Comparison of ENCODE assay signal across 14 cellular contexts in the genomic region with DNA sequence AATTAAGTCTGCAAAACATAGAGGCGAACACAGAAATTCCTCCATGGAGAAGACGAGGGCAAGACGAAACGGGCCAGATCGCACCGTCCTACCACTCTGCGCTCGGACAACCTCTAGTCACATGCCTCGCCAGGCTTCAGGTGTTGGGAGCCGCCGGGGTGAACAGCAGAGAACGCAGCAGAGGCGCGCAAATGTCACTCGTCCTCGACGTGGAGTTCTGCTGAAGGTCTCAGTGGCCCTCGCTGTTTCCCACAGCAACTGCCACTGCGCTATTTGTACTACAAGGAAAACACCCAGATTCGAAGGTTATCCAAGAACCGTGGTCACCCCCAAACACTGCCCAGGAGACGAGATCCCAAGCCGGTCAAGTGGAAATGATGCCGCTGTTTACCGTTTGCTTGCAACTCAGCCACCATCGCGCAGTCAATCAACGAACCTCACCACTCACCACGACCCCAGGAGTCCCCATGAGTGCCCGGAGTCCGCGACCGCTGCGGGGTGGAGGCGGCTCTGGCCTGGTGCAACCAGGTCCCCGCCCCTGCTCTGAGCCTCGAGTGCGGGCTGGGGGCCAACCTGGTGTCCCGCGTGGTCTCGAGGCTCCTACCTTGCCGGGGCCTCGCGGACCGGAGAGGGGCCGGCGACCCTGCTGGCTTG. TPM values are rescaled to one million over a fixed set of nuclear protein-coding genes. Genes with fewer than 3 reads are reported as not detected.
A peak's percentile ranks its signal among the peaks of the same experiment; 100 is the strongest.
DNase-seq lines count a peak whose midpoint lies in the region; ATAC-seq and TF ChIP-seq lines count a peak whose summit lies in the region.
"Had no signal": no experiment of that assay in that cellular context is flagged by ENCODE, and none has a peak within 500 bp of the region (broad histone marks: within the 10 kb centered on the region; RNA-seq: fewer than 3 reads in every experiment).

No MANE protein-coding gene starts in this region.

- H3K27me3 Mint-ChIP-seq in HFFc6 (ENCODE audit: insufficient read depth) (peaks cover 2% of the 10 kb centered on the region; the same call in 1 of the 2 replicates), mesothelial cell of epicardium (ENCODE audit: low read depth) (no peaks in the 10 kb centered on the region), T-cell (peaks cover 45 to 89% of the 10 kb centered on the region in 2 donors)
- H3K27me3 Mint-ChIP-seq in stimulated activated memory B cell treated with anti-CD40 and anti-IgM and Interleukin-4, amounts not matched to agents 10 μg/mL and 1 μg/mL and 100 μg/mL, for 72 hours = peaks cover 85% of the 10 kb centered on the region
- H3K27me3 Mint-ChIP-seq in activated CD8-positive, alpha-beta memory T cell treated with anti-CD3 and anti-CD28 coated beads, Interleukin-2, amount 10 ng/mL, durations not matched to agents 7 days and 5 days = peaks cover 72% of the 10 kb centered on the region

- H3K27ac Mint-ChIP-seq in HFFc6 (peak overlapping the region; percentile 67), mesothelial cell of epicardium (no peak overlapping the region), T-cell (no peak overlapping the region)
- H3K27ac Mint-ChIP-seq in stimulated activated memory B cell treated with anti-CD40 and anti-IgM and Interleukin-4, amounts not matched to agents 10 μg/mL and 1 μg/mL and 100 μg/mL, for 72 hours = no peak overlapping the region
- no peak overlapping the region for H3K27ac Mint-ChIP-seq in activated CD8-positive, alpha-beta memory T cell treated with anti-CD3 and anti-CD28 coated beads, Interleukin-2, amount 10 ng/mL, durations not matched to agents 7 days and 5 days
- H3K27ac Mint-ChIP-seq: activated naive CD8-positive, alpha-beta T cell; memory B cell; T-helper 2 cell treated with Interferon-gamma antibody and Interleukin-4, amounts not matched to agents 5 μg/mL and 100 μg/mL, for 36 hours had no signal

- H3K27ac ChIP-seq in duodenal mucosa (ENCODE audit: low read depth, low read length) = peak overlapping the region; percentile 71

- H3K9ac ChIP-seq in duodenal mucosa (ENCODE audit: low read depth in 1 of 2, low read length in 2 of 2) = peak overlapping the region in 1 of 2 donors; percentile 52

- H3K9me3 Mint-ChIP-seq in HFFc6 (no peaks in the 10 kb centered on the region), mesothelial cell of epicardium (no peaks in the 10 kb centered on the region), T-cell (no peaks in the 10 kb centered on the region)
- H3K9me3 Mint-ChIP-seq in stimulated activated memory B cell treated with anti-CD40 and anti-IgM and Interleukin-4, amounts not matched to agents 10 μg/mL and 1 μg/mL and 100 μg/mL, for 72 hours = no peaks in the 10 kb centered on the region
- H3K9me3 Mint-ChIP-seq in activated CD8-positive, alpha-beta memory T cell treated with anti-CD3 and anti-CD28 coated beads, Interleukin-2, amount 10 ng/mL, durations not matched to agents 7 days and 5 days (ENCODE audit: low read depth) = no peaks in the 10 kb centered on the region
- H3K9me3 Mint-ChIP-seq: CD14-positive monocyte; T-helper 2 cell treated with Interferon-gamma antibody and Interleukin-4, amounts not matched to agents 5 μg/mL and 100 μg/mL, for 36 hours had no signal

- ATAC-seq in stimulated activated memory B cell treated with anti-CD40 and anti-IgM and Interleukin-4, amounts not matched to agents 10 μg/mL and 1 μg/mL and 100 μg/mL, for 72 hours = peak; percentile 32
- no peak for ATAC-seq in T-cell (replicated peaks in 1 of 4)
- no peak for ATAC-seq in HG03354 (IDR thresholded peaks at IDR 0.05; ENCODE audit: poor library complexity, severe bottlenecking, unreplicated experiment)
- ATAC-seq in activated CD8-positive, alpha-beta memory T cell treated with anti-CD3 and anti-CD28 coated beads, Interleukin-2, amount 10 ng/mL, durations not matched to agents 7 days and 5 days = no peak

- POLR2A ChIA-PET in T-cell (lab: Charles Lee) = no interaction called here

- H3K36me3 Mint-ChIP-seq in HFFc6 (ENCODE audit: low read depth) (peaks cover 25% of the 10 kb centered on the region), mesothelial cell of epicardium (peaks cover 3% of the 10 kb centered on the region), T-cell (no peaks in the 10 kb centered on the region)
- no peaks in the 10 kb centered on the region for H3K36me3 Mint-ChIP-seq in stimulated activated memory B cell treated with anti-CD40 and anti-IgM and Interleukin-4, amounts not matched to agents 10 μg/mL and 1 μg/mL and 100 μg/mL, for 72 hours
- no peaks in the 10 kb centered on the region for H3K36me3 Mint-ChIP-seq in activated CD8-positive, alpha-beta memory T cell treated with anti-CD3 and anti-CD28 coated beads, Interleukin-2, amount 10 ng/mL, durations not matched to agents 7 days and 5 days
- H3K36me3 Mint-ChIP-seq: activated naive CD8-positive, alpha-beta T cell; memory B cell had no signal

- TF ChIP-seq CTCF in HFFc6 (IDR thresholded peaks at IDR 0.05) = no peak
- no peak for TF ChIP-seq CTCF in mesothelial cell of epicardium (IDR thresholded peaks at IDR 0.05; ENCODE audit: unreplicated experiment)

- H3K4me1 Mint-ChIP-seq in HFFc6 (ENCODE audit: low read depth) = peaks cover 90% of the 10 kb centered on the region
- H3K4me1 Mint-ChIP-seq in mesothelial cell of epicardium = peaks cover 84% of the 10 kb centered on the region
- H3K4me1 Mint-ChIP-seq in stimulated activated memory B cell treated with anti-CD40 and anti-IgM and Interleukin-4, amounts not matched to agents 10 μg/mL and 1 μg/mL and 100 μg/mL, for 72 hours = peaks cover 5% of the 10 kb centered on the region
- peaks cover 0 to 22% (median 0%) of the 10 kb centered on the region in 3 donors for H3K4me1 Mint-ChIP-seq in T-cell
- peaks cover 2% of the 10 kb centered on the region for H3K4me1 Mint-ChIP-seq in activated CD8-positive, alpha-beta memory T cell treated with anti-CD3 and anti-CD28 coated beads, Interleukin-2, amount 10 ng/mL, durations not matched to agents 7 days and 5 days
- H3K4me1 Mint-ChIP-seq: memory B cell had no signal

- H3K4me3 Mint-ChIP-seq in HFFc6 = no peak overlapping the region
- peak overlapping the region; percentile 51 for H3K4me3 Mint-ChIP-seq in mesothelial cell of epicardium
- H3K4me3 Mint-ChIP-seq in stimulated activated memory B cell treated with anti-CD40 and anti-IgM and Interleukin-4, amounts not matched to agents 10 μg/mL and 1 μg/mL and 100 μg/mL, for 72 hours = no peak overlapping the region
- no peak overlapping the region for H3K4me3 Mint-ChIP-seq in T-cell
- no peak overlapping the region for H3K4me3 Mint-ChIP-seq in activated CD8-positive, alpha-beta memory T cell treated with anti-CD3 and anti-CD28 coated beads, Interleukin-2, amount 10 ng/mL, durations not matched to agents 7 days and 5 days
- H3K4me3 Mint-ChIP-seq: activated naive CD8-positive, alpha-beta T cell; memory B cell; T-helper 2 cell treated with Interferon-gamma antibody and Interleukin-4, amounts not matched to agents 5 μg/mL and 100 μg/mL, for 36 hours had no signal

- H3K9me3 ChIP-seq in duodenal mucosa (ENCODE audit: control insufficient read depth in 1 of 2, low read length in 2 of 2) = no peaks in the 10 kb centered on the region

- CTCF ChIA-PET in T-cell (lab: Charles Lee) = no interaction called here
- CTCF ChIA-PET in activated CD8-positive, alpha-beta memory T cell treated with anti-CD3 and anti-CD28 coated beads, Interleukin-2, amount 10 ng/mL, durations not matched to agents 7 days and 5 days (lab: Charles Lee) = no interaction called here

- H3K27me3 ChIP-seq in duodenal mucosa (ENCODE audit: control insufficient read depth in 1 of 2, insufficient read depth in 2 of 2, low read length in 2 of 2) = no peaks in the 10 kb centered on the region

- H3K36me3 ChIP-seq in duodenal mucosa (ENCODE audit: control insufficient read depth in 1 of 2, insufficient read depth in 2 of 2, low read length in 2 of 2) = no peaks in the 10 kb centered on the region

- peak overlapping the region; percentile 23 to 30 for H3K4me3 ChIP-seq in duodenal mucosa (ENCODE audit: low read depth in 1 of 2, low read length in 2 of 2)

- DNase-seq in HFFc6 (no peak), mesothelial cell of epicardium (ENCODE audit: low spot score in 2 of 2, unreplicated experiment in 2 of 2) (no peak), cerebellar cortex (ENCODE audit: low spot score) (no peak), T-cell (no peak)
- DNase-seq in activated CD8-positive, alpha-beta memory T cell treated with anti-CD3 and anti-CD28 coated beads, Interleukin-2, amount 10 ng/mL, durations not matched to agents 7 days and 5 days = no peak
- DNase-seq: activated CD4-positive, alpha-beta T cell treated with anti-CD3 and anti-CD28 coated beads, Interleukin-2, amount 50 U/mL, for 48 hours; GDM1 had no signal

- H3K4me1 ChIP-seq in duodenal mucosa (ENCODE audit: control insufficient read depth in 1 of 2, insufficient read depth in 2 of 2, low read length in 2 of 2) = peaks cover 87 to 89% of the 10 kb centered on the region in 2 donors

RNA-seq across cellular contexts. Expression of a gene that starts 9.1 kb away (rescaled TPM):
- 10 to 100 TPM; 70.6 to 86.9 (median 78.8) TPM for total RNA-seq in HFFc6 (2021; fragmentation: NEBNext Ultra II Directional; extraction: Animal tissue kit (Norgen Biotek cat#: 25700))
- total RNA-seq in mesothelial cell of epicardium (115 to 122 TPM (median 121 TPM) in 3 replicates), T-cell (1 to 10 TPM; 1.1 to 5.8 (median 3.1) TPM)
- under 1 TPM; 0.61 to 0.82 TPM for total RNA-seq in activated CD8-positive, alpha-beta memory T cell treated with anti-CD3 and anti-CD28 coated beads, Interleukin-2, amount 10 ng/mL, durations not matched to agents 7 days and 5 days

Comparison
In these comparisons a context has a peak if more than half of its experiments do, and no peak if none do; other contexts are left out.
1. RNA of a gene that starts 9.1 kb away (total RNA-seq): 115 to 122 TPM in mesothelial cell of epicardium and 70.6 to 86.9 TPM in HFFc6; 1.1 to 5.8 TPM in T-cell and 0.61 to 0.82 TPM in activated CD8-positive, alpha-beta memory T cell treated with anti-CD3 and anti-CD28 coated beads, Interleukin-2, amount 10 ng/mL, durations not matched to agents 7 days and 5 days; every median in the first group is over 10 times any median in the second.